Comparison of ENCODE assay signal across 8 cellular contexts in the genomic region with DNA sequence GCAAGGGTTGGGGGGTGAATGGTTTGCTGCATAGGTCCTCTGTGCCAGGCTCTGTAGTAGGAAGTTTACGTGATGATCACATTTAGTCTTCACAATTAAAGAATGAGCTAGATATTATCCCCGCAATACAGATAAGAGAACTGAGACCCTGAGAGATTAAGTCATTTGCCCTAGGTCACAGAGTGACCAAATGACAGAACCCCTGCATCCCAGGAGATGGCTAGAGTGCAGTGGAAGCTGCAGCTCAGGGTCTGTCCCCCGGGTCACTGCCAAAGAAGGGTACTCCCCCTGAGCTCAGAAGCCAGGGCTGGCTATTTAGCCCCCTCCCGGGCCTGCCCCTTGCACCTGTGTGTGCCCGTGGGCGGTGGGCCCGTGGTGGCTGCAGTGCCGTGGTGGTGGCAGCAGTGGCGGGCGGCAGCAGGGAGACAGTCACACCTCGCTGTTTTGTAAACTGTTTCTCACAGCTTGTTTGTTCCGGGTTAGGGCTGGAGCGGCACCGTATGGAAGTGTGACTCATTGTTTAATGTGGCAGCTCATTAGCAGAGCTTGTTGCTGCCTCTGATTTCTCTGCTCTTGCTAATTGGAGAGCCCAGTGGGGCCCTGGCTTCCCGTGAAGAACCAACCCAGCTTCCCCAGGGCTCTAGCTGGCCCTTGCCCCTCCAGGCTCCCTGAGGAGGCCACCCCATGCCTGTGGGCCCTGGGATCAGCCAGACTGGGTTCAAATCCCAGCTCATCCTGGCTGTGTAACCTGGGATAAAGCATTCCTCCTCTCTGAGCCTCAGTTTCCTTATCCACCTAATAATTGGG. TPM values are rescaled to one million over a fixed set of nuclear protein-coding genes. Genes with fewer than 3 reads are reported as not detected.
A peak's percentile ranks its signal among the peaks of the same experiment; 100 is the strongest.
DNase-seq lines count a peak whose midpoint lies in the region; ATAC-seq and TF ChIP-seq lines count a peak whose summit lies in the region.

No MANE protein-coding gene starts in this region.

- H3K27me3 ChIP-seq in gastrocnemius medialis = no peaks in the 10 kb centered on the region

- H3K4me3 ChIP-seq in epithelial cell of esophagus (ENCODE audit: low read length) (no peak overlapping the region), gastrocnemius medialis (peak overlapping the region in 1 of 4 donors; percentile 6)

- peaks cover 0 to 7% (median 0%) of the 10 kb centered on the region in 3 donors for H3K9me3 ChIP-seq in gastrocnemius medialis

- TF ChIP-seq POLR2A in gastrocnemius medialis (IDR thresholded peaks at IDR 0.05) = no peak

- in situ Hi-C loops in gastrocnemius medialis (cut with MboI; ENCODE audit: low sequenced_read_pairs in 4 of 4) = no loop called here

- TF ChIP-seq CTCF in epithelial cell of esophagus (IDR thresholded peaks at IDR 0.05; ENCODE audit: insufficient read depth, low read depth, low read length, missing control alignments) (no peak), gastrocnemius medialis (IDR thresholded peaks at IDR 0.05 in 4 of 5, conservative IDR thresholded peaks at IDR 0.05 in 1 of 5) (peak in 1 of 5 experiments; percentile 9)

- intact Hi-C loops in gastrocnemius medialis (cut with DNase I; ENCODE audit: low total_unique reads) = loop anchor here (1.0 to 2.0 kb wide), 2 partner anchors 19 kb away; partner anchors contain the start of gene FOXO6

- ATAC-seq in gastrocnemius medialis = peak; percentile 62 to 81
- ATAC-seq in HG03097 (IDR thresholded peaks at IDR 0.05; ENCODE audit: low FRiP score, unreplicated experiment) = no peak

- H3K4me1 ChIP-seq in gastrocnemius medialis = peaks cover 33% of the 10 kb centered on the region in 2 donors

- DNase-seq in NCI-H1417 (lab: John Stamatoyannopoulos, UW) (peak in 2 of 3 experiments; percentile 69 to 84), NCI-H1417 treated with DMSO at 0.1 percent for 48 hours (lab: John Stamatoyannopoulos, UW) (no peak), NCI-H69 (lab: John Stamatoyannopoulos, UW) (peak; percentile 92), epithelial cell of esophagus (ENCODE audit: low read depth) (peak; percentile 86), gastrocnemius medialis (peak in 1 of 2 donors; percentile 71), NCI-H187 treated with DMSO at 0.1 percent for 48 hours (lab: John Stamatoyannopoulos, UW) (no peak)
- DNase-seq in activated T-cell treated with anti-CD3 and anti-CD28 coated beads, Interleukin-2, amount 50 U/mL, for 1 hour = no peak

- no peaks in the 10 kb centered on the region for H3K36me3 ChIP-seq in gastrocnemius medialis

- peak overlapping the region; percentile 86 to 98 (median 92) for H3K27ac ChIP-seq in gastrocnemius medialis

RNA-seq across cellular contexts. Expression of gene FOXO6, which starts 19.3 kb away (rescaled TPM):
- total RNA-seq in gastrocnemius medialis = 1 to 10 TPM in 2 of 4 donors, under 1 TPM in 2; 0.20 to 3.9 (median 0.94) TPM

Comparison
In these comparisons a context has a peak if more than half of its experiments do, and no peak if none do; other contexts are left out.
1. DNase-seq: peak in NCI-H1417 (2 of 3), NCI-H69 (single experiment) and epithelial cell of esophagus (single experiment); none in NCI-H1417 treated with DMSO at 0.1 percent for 48 hours (single experiment), activated T-cell treated with anti-CD3 and anti-CD28 coated beads, Interleukin-2, amount 50 U/mL, for 1 hour (single experiment) and NCI-H187 treated with DMSO at 0.1 percent for 48 hours (single experiment).